ENCODE assay signal across 8 cellular contexts in genomic region chr13:25372275-25373081, GRCh38. TPM values are rescaled to one million over a fixed set of nuclear protein-coding genes. Genes with fewer than 3 reads are reported as not detected.
A peak's percentile ranks its signal among the peaks of the same experiment; 100 is the strongest.
DNase-seq lines count a peak whose midpoint lies in the region; ATAC-seq and TF ChIP-seq lines count a peak whose summit lies in the region.

No MANE protein-coding gene starts in this region.

- H3K27me3 Mint-ChIP-seq in neural progenitor cell (ENCODE audit: insufficient read depth, low read depth) = peaks cover 39% of the 10 kb centered on the region
- H3K27me3 Mint-ChIP-seq in natural killer cell treated with Interleukin-12 subunit alpha and Interleukin-12 subunit beta and Interleukin-15 and Interleukin-18, amount 100 ng/mL, for 72 hours = peaks cover 47 to 61% of the 10 kb centered on the region in 2 donors

- H4K20me1 ChIP-seq in neural progenitor cell (ENCODE audit: low read depth) = no peaks in the 10 kb centered on the region

- H3K4me1 Mint-ChIP-seq in neural progenitor cell = peaks cover 6% of the 10 kb centered on the region
- peaks cover 0 to 4% of the 10 kb centered on the region in 2 donors for H3K4me1 Mint-ChIP-seq in natural killer cell treated with Interleukin-12 subunit alpha and Interleukin-12 subunit beta and Interleukin-15 and Interleukin-18, amount 100 ng/mL, for 72 hours (ENCODE audit: low read depth in 2 of 2)

- H3K79me2 ChIP-seq in neural progenitor cell (ENCODE audit: low read depth) = no peaks in the 10 kb centered on the region

- H3K4me3 ChIP-seq in coronary artery (peak overlapping the region; percentile 68), neural progenitor cell (peak overlapping the region; percentile 90)

- H3K36me3 ChIP-seq in neural progenitor cell = no peaks in the 10 kb centered on the region

- TF ChIP-seq CTCF in coronary artery (IDR thresholded peaks at IDR 0.05) (no peak), neural progenitor cell (IDR thresholded peaks at IDR 0.05) (peak; percentile 10)

- peaks cover 6% of the 10 kb centered on the region for H3F3A ChIP-seq in neural progenitor cell (ENCODE audit: low read depth)

- peak overlapping the region; percentile 98 for H3K4me2 ChIP-seq in neural progenitor cell

- no peaks in the 10 kb centered on the region for H3K4me1 ChIP-seq in neural progenitor cell

- H3K36me3 Mint-ChIP-seq in neural progenitor cell = no peaks in the 10 kb centered on the region
- no peaks in the 10 kb centered on the region for H3K36me3 Mint-ChIP-seq in natural killer cell treated with Interleukin-12 subunit alpha and Interleukin-12 subunit beta and Interleukin-15 and Interleukin-18, amount 100 ng/mL, for 72 hours

- no peak overlapping the region for H3K9ac ChIP-seq in neural progenitor cell

- no peak overlapping the region for H3K27ac Mint-ChIP-seq in neural progenitor cell
- no peak overlapping the region for H3K27ac Mint-ChIP-seq in natural killer cell treated with Interleukin-12 subunit alpha and Interleukin-12 subunit beta and Interleukin-15 and Interleukin-18, amount 100 ng/mL, for 72 hours

- peak overlapping the region; percentile 85 for H3K4me3 Mint-ChIP-seq in neural progenitor cell
- H3K4me3 Mint-ChIP-seq in natural killer cell treated with Interleukin-12 subunit alpha and Interleukin-12 subunit beta and Interleukin-15 and Interleukin-18, amount 100 ng/mL, for 72 hours = no peak overlapping the region

- no peak overlapping the region for H3K27ac ChIP-seq in coronary artery
- H3K27ac ChIP-seq in neural progenitor cell = no peak overlapping the region

- H3K9me3 ChIP-seq in neural progenitor cell (ENCODE audit: low read depth) = no peaks in the 10 kb centered on the region

- H3K27me3 ChIP-seq in neural progenitor cell = peaks cover 70% of the 10 kb centered on the region

- no peaks in the 10 kb centered on the region for H3K9me3 Mint-ChIP-seq in neural progenitor cell
- H3K9me3 Mint-ChIP-seq in natural killer cell treated with Interleukin-12 subunit alpha and Interleukin-12 subunit beta and Interleukin-15 and Interleukin-18, amount 100 ng/mL, for 72 hours = no peaks in the 10 kb centered on the region

- peak; percentile 62 for DNase-seq in COLO668 (lab: John Stamatoyannopoulos, UW; ENCODE audit: unreplicated experiment)
- peak; percentile 33 to 53 for DNase-seq in NCI-H1930 (lab: John Stamatoyannopoulos, UW)
- DNase-seq in coronary artery (ENCODE audit: low spot score) = no peak
- peak; percentile 66 for DNase-seq in neural progenitor cell (ENCODE audit: low spot score)
- DNase-seq in mesenteric fat pad (ENCODE audit: low spot score) = no peak
- DNase-seq in natural killer cell treated with Interleukin-12 subunit alpha and Interleukin-12 subunit beta and Interleukin-15 and Interleukin-18, amount 100 ng/mL, for 72 hours (ENCODE audit: low spot score) = no peak

- peak overlapping the region; percentile 100 for H2AFZ ChIP-seq in neural progenitor cell (replicated peaks)

- no peak for ATAC-seq in GM18498 (IDR thresholded peaks at IDR 0.05; ENCODE audit: unreplicated experiment)
- ATAC-seq in HG02588 (IDR thresholded peaks at IDR 0.05; ENCODE audit: unreplicated experiment) = no peak
- ATAC-seq in natural killer cell treated with Interleukin-12 subunit alpha and Interleukin-12 subunit beta and Interleukin-15 and Interleukin-18, amount 100 ng/mL, for 72 hours = no peak

RNA-seq across cellular contexts. Expression of gene ATP8A2, which starts 0.7 kb away (rescaled TPM):
- total RNA-seq in neural progenitor cell (ENCODE audit: low replicate concordance) (4.2 and 4.8 TPM in 2 replicates), mesenteric fat pad (0.10 TPM)
- under 1 TPM; 0.10 to 0.14 TPM for total RNA-seq in natural killer cell treated with Interleukin-12 subunit alpha and Interleukin-12 subunit beta and Interleukin-15 and Interleukin-18, amount 100 ng/mL, for 72 hours

Comparison
In these comparisons a context has a peak if more than half of its experiments do, and no peak if none do; other contexts are left out.
1. DNase-seq: peak in COLO668 (single experiment), NCI-H1930 (2 of 2) and neural progenitor cell (single experiment); none in coronary artery (single experiment), mesenteric fat pad (single experiment) and natural killer cell treated with Interleukin-12 subunit alpha and Interleukin-12 subunit beta and Interleukin-15 and Interleukin-18, amount 100 ng/mL, for 72 hours (single experiment).